ENCODE assay signal across 1 cellular context in genomic region chr1:236535656-236536293, GRCh38.
TF ChIP-seq lines count a peak whose summit lies in the region.

No MANE protein-coding gene starts in this region.

TF ChIP-seq in SK-N-SH, 30 proteins besides CTCF, POLR2A, EP300 and RAD21 (continued from another document):
- TF ChIP-seq REST (IDR thresholded peaks at IDR 0.05; ENCODE audit: low read depth, low read length) (no peak), GABPA (IDR thresholded peaks at IDR 0.05; ENCODE audit: low read depth) (no peak), MAX (IDR thresholded peaks at IDR 0.05; ENCODE audit: low read depth) (no peak), RXRA (IDR thresholded peaks at IDR 0.05; ENCODE audit: borderline replicate concordance, low read depth) (no peak), RCOR1 (IDR thresholded peaks at IDR 0.05; ENCODE audit: low read length) (no peak), GATA2 (CRISPR knock-in tag; IDR thresholded peaks at IDR 0.05) (no peak), FOXM1 (IDR thresholded peaks at IDR 0.05; ENCODE audit: low read depth) (no peak), USF1 (IDR thresholded peaks at IDR 0.05; ENCODE audit: borderline replicate concordance, low read depth) (no peak)
